ENCODE assay signal across 24 cellular contexts in the genomic region with DNA sequence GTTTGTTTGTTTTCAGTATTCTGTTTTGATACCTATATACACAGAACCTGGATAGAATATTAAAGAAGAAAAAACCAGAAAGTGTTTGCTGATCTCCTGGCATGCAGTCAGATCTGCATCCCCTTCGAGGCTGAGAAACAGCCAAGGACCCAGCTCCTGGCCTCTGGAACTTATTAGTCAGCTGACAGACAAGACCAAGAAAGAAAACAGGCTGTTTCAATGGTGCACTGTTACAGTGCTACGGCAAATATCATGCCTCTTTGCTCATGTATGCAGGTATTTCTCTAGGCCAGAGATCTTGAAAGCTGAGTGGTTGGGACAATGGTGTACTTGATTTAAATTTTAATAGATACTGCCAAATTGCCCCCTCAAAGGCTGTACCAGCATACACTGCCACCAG.
DNase-seq lines count a peak whose midpoint lies in the region; ATAC-seq and TF ChIP-seq lines count a peak whose summit lies in the region.
"Had no signal": no experiment of that assay in that cellular context is flagged by ENCODE, and none has a peak within 500 bp of the region (broad histone marks: within the 10 kb centered on the region; RNA-seq: fewer than 3 reads in every experiment).

No MANE protein-coding gene starts in this region.

- no peak overlapping the region for H2AFZ ChIP-seq in PC-3 (ENCODE audit: low read length)

- CTCF ChIA-PET in PC-3 (lab: Charles Lee), result no interaction called here

- H3K4me3 ChIP-seq in PC-3 (ENCODE audit: low read length), result no peak overlapping the region
- H3K4me3 ChIP-seq: body of pancreas, MG63, psoas muscle, vagina had no signal

- peaks cover 62% of the 10 kb centered on the region for H3K4me1 Mint-ChIP-seq in activated naive CD8-positive, alpha-beta T cell treated with anti-CD3 and anti-CD28 coated beads, Interleukin-2, amount 50 U/mL, for 24 hours

- H4K20me1 ChIP-seq in PC-3 (ENCODE audit: low read length), result no peaks in the 10 kb centered on the region

- peak overlapping the region; percentile 69 for H3K27ac ChIP-seq in PC-3 (ENCODE audit: low read length)
- H3K27ac ChIP-seq: body of pancreas, epithelial cell of prostate, psoas muscle, vagina had no signal

- no peak for TF ChIP-seq CTCF in PC-3 (conservative IDR thresholded peaks at IDR 0.05; ENCODE audit: low read depth, low read length)

- no TSS peak for BruUV-seq in PC-3 (replicated peaks; lab: Mats Ljungman, UMichigan)

- intact Hi-C loops in PC-3 (cut with micrococcal nuclease), result loop anchor here (10.0 kb wide), 1 partner anchor 319 kb away; no protein-coding TSS in a partner anchor

- H3K9me3 ChIP-seq in PC-3 (ENCODE audit: low read length), result no peaks in the 10 kb centered on the region
- H3K9me3 ChIP-seq: body of pancreas, psoas muscle, vagina had no signal

- H3K27me3 ChIP-seq in PC-3 (ENCODE audit: low read length), result no peaks in the 10 kb centered on the region
- H3K27me3 ChIP-seq: body of pancreas, MG63, vagina had no signal

- H3K27me3 Mint-ChIP-seq in activated naive CD8-positive, alpha-beta T cell treated with anti-CD3 and anti-CD28 coated beads, Interleukin-2, amount 50 U/mL, for 24 hours, result no peaks in the 10 kb centered on the region
- H3K27me3 Mint-ChIP-seq: activated naive CD8-positive, alpha-beta T cell treated with anti-CD3 and anti-CD28 coated beads, Interleukin-2, amount 10 ng/mL, durations not matched to agents 7 days and 5 days; stimulated activated naive B cell treated with anti-CD40 and anti-IgM and Interleukin-4, amounts not matched to agents 10 μg/mL and 1 μg/mL and 100 μg/mL, for 72 hours had no signal

- H3K9ac ChIP-seq in PC-3 (ENCODE audit: low read length), result peak overlapping the region; percentile 14; the same call in 1 of the 2 replicates

- no peaks in the 10 kb centered on the region for H3F3A ChIP-seq in PC-3 (ENCODE audit: low read length, unreplicated experiment)

- H3K79me2 ChIP-seq in PC-3 (ENCODE audit: low read length), result no peaks in the 10 kb centered on the region

- peaks cover 12% of the 10 kb centered on the region for H3K9me3 Mint-ChIP-seq in activated naive CD8-positive, alpha-beta T cell treated with anti-CD3 and anti-CD28 coated beads, Interleukin-2, amount 50 U/mL, for 24 hours

- POLR2A ChIA-PET in PC-3 (lab: Charles Lee; ENCODE audit: unreplicated experiment), result no interaction called here

- no peak overlapping the region for H3K4me3 Mint-ChIP-seq in activated naive CD8-positive, alpha-beta T cell treated with anti-CD3 and anti-CD28 coated beads, Interleukin-2, amount 50 U/mL, for 24 hours
- H3K4me3 Mint-ChIP-seq: activated naive CD8-positive, alpha-beta T cell treated with anti-CD3 and anti-CD28 coated beads, Interleukin-2, amount 10 ng/mL, durations not matched to agents 7 days and 5 days; CD4-positive, alpha-beta T cell; memory B cell; stimulated activated naive B cell treated with anti-CD40 and anti-IgM and Interleukin-4, amounts not matched to agents 10 μg/mL and 1 μg/mL and 100 μg/mL, for 72 hours had no signal

- peak overlapping the region; percentile 94 for H3K27ac Mint-ChIP-seq in activated naive CD8-positive, alpha-beta T cell treated with anti-CD3 and anti-CD28 coated beads, Interleukin-2, amount 50 U/mL, for 24 hours
- H3K27ac Mint-ChIP-seq: activated naive CD8-positive, alpha-beta T cell treated with anti-CD3 and anti-CD28 coated beads, Interleukin-2, amount 10 ng/mL, durations not matched to agents 7 days and 5 days; CD4-positive, alpha-beta T cell; memory B cell had no signal

- H3K36me3 Mint-ChIP-seq in activated naive CD8-positive, alpha-beta T cell treated with anti-CD3 and anti-CD28 coated beads, Interleukin-2, amount 50 U/mL, for 24 hours (ENCODE audit: low read depth), result no peaks in the 10 kb centered on the region

- no peaks in the 10 kb centered on the region for H3K9me2 ChIP-seq in PC-3 (replicated peaks; ENCODE audit: low read length)

- peak overlapping the region; percentile 53 for H3K4me2 ChIP-seq in PC-3 (ENCODE audit: low read length)

- peak; percentile 33 for DNase-seq in activated effector memory CD4-positive, alpha-beta T cell treated with anti-CD3 and anti-CD28 coated beads, Interleukin-2, amount 50 U/mL, for 16 hours
- no peak for DNase-seq in activated effector memory CD4-positive, alpha-beta T cell treated with Interleukin-2 at 50 U/mL for 16 hours
- DNase-seq in PC-3 (peak; percentile 42), non-pigmented ciliary epithelial cell (ENCODE audit: low read depth) (peak; percentile 14), NCI-H446 (lab: John Stamatoyannopoulos, UW) (no peak)
- no peak for DNase-seq in activated naive CD8-positive, alpha-beta T cell treated with anti-CD3 and anti-CD28 coated beads, Interleukin-2, amount 50 U/mL, for 24 hours
- DNase-seq: activated naive CD8-positive, alpha-beta T cell treated with anti-CD3 and anti-CD28 coated beads, Interleukin-2, amount 10 ng/mL, durations not matched to agents 7 days and 5 days; body of pancreas; CD4-positive, alpha-beta T cell; H7; KBM-7; MG63; NCI-H2081; NCI-H226; NK-92 treated with Interleukin-12 subunit alpha and Interleukin-12 subunit beta, amount 100 ng/mL, for 24 hours; SIG-M5; stimulated activated naive B cell treated with anti-CD40 and anti-IgM and Interleukin-4, amounts not matched to agents 10 μg/mL and 1 μg/mL and 100 μg/mL, for 72 hours; T-helper 1 cell had no signal

- H3K4me1 ChIP-seq in PC-3 (ENCODE audit: insufficient read depth, low read length), result peaks cover 62% of the 10 kb centered on the region
- H3K4me1 ChIP-seq: body of pancreas, vagina had no signal

- 0 out of 2 replicates have a peak, but pooled peaks have one; percentile 16 for ATAC-seq in PC-3
- ATAC-seq in activated naive CD8-positive, alpha-beta T cell treated with anti-CD3 and anti-CD28 coated beads, Interleukin-2, amount 50 U/mL, for 24 hours, result peak; percentile 73
- ATAC-seq in HG02623 (IDR thresholded peaks at IDR 0.05; ENCODE audit: unreplicated experiment), result no peak
- ATAC-seq: body of pancreas, Panc1, psoas muscle had no signal

- no peaks in the 10 kb centered on the region for H3K36me3 ChIP-seq in PC-3 (ENCODE audit: low read depth, low read length)
- H3K36me3 ChIP-seq: MG63, vagina had no signal

Comparison
In these comparisons a context has a peak if more than half of its experiments do, and no peak if none do; other contexts are left out.
1. DNase-seq: peak in activated effector memory CD4-positive, alpha-beta T cell treated with anti-CD3 and anti-CD28 coated beads, Interleukin-2, amount 50 U/mL, for 16 hours (single experiment), PC-3 (single experiment) and non-pigmented ciliary epithelial cell (single experiment); none in activated effector memory CD4-positive, alpha-beta T cell treated with Interleukin-2 at 50 U/mL for 16 hours (single experiment), activated naive CD8-positive, alpha-beta T cell treated with anti-CD3 and anti-CD28 coated beads, Interleukin-2, amount 50 U/mL, for 24 hours (single experiment) and NCI-H446 (0 of 2).